In the genomic region with DNA sequence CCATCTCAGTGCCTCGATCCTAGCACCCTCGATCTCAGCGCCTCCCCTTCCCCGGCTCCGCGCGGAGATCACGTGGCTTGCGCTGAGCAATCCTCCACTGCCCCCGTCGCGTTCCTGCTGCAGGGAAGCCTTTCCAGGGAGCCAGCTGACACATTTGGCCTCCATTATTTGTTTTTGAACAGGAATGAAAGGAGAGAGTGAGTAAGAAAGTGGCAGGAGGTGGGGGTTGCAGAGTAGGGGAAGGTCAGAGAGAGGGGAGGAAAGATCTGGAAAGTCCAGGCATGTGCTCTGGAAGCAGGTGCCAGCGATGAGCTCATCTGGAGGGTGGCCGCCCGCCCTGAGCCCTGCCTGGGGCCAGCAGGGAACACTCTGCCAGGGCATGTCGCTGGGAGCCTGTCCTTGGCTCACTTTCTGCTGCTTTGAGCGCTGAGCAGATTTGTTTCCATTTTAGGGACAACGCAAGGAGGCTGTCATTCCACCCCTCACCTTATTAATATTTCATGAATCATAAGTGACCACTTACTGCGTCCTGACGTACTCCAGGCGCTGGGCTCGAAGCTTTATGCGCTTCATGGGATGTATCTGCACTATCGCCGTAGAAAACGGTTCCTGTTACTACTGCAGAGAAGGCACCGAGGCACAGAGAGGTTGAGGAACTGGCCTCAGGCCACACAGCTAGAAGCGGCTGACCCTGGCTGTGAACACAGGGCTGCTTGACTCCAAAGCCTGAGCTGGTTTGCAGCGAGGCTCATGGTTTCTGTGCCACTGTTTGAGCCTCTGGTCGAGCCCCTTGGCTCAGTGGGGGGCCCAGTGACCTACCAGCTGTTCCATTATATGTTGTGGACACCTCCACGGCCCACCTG, we compare ENCODE assay signal across 7 cellular contexts.
DNase-seq lines count a peak whose midpoint lies in the region; ATAC-seq, FAIRE-seq and TF ChIP-seq lines count a peak whose summit lies in the region.

No MANE protein-coding gene starts in this region.

- in situ Hi-C loops in HepG2 (cut with HindIII; ENCODE audit: extremely low pct_ligation_motif_present, low pct_unique_long_range_greater_than_20kb), result no loop called here

- H2AFZ ChIP-seq in HepG2 (ENCODE audit: low read length), result no peak overlapping the region

- no peak for FAIRE-seq in HepG2 (lab: Jason Lieb, UNC)
- no peak for FAIRE-seq in GM12891 (lab: Jason Lieb, UNC)

- TF ChIP-seq EP300 in HepG2 (IDR thresholded peaks at IDR 0.05; ENCODE audit: low read depth in 2 of 2, low read length in 2 of 2) (no peak), HepG2 (CRISPR knock-in tag; IDR thresholded peaks at IDR 0.05; ENCODE audit: borderline replicate concordance) (no peak), suprapubic skin (IDR thresholded peaks at IDR 0.05) (peak; percentile 49)

- TF ChIP-seq CTCF in HepG2 (CRISPR knock-in tag; IDR thresholded peaks at IDR 0.05) (no peak), suprapubic skin (IDR thresholded peaks at IDR 0.05) (no peak)

- no peaks in the 10 kb centered on the region for H3K27me3 ChIP-seq in HepG2 (ENCODE audit: control insufficient read depth in 1 of 2, insufficient read depth in 2 of 2, low read length in 2 of 2)
- H3K27me3 ChIP-seq in suprapubic skin, result no peaks in the 10 kb centered on the region

- H3K79me2 ChIP-seq in HepG2 (ENCODE audit: insufficient read depth, low read length), result peaks cover 36% of the 10 kb centered on the region

- H4K20me1 ChIP-seq in HepG2 (ENCODE audit: insufficient read depth, low read length), result peaks cover 77% of the 10 kb centered on the region

- H3K36me3 ChIP-seq in HepG2 (replicated peaks in 1 of 2; ENCODE audit: control insufficient read depth in 1 of 2, insufficient read depth in 2 of 2, low read length in 2 of 2) (peaks cover 37 to 72% of the 10 kb centered on the region in 2 experiments; a peak in 4 of 5 replicates), suprapubic skin (no peaks in the 10 kb centered on the region)

- peaks cover 55% of the 10 kb centered on the region for H3K4me1 ChIP-seq in HepG2 (ENCODE audit: insufficient read depth, low read length)
- H3K4me1 ChIP-seq in suprapubic skin, result peaks cover 100% of the 10 kb centered on the region

- no peak overlapping the region for H3K9ac ChIP-seq in HepG2 (ENCODE audit: insufficient read depth, low read depth, low read length)

- no peak for TF ChIP-seq RAD21 in HepG2 (CRISPR knock-in tag; IDR thresholded peaks at IDR 0.05)

- DNase-seq in M059J (ENCODE audit: low read depth) (peak; percentile 93), cerebellum (ENCODE audit: low spot score) (peak; percentile 76), HepG2 (ENCODE audit: low spot score) (no peak), suprapubic skin (ENCODE audit: low spot score in 2 of 2) (peak; percentile 93), GM12891 (ENCODE audit: insufficient read length, low spot score) (no peak)
- no peak for DNase-seq in stimulated activated CD4-positive, alpha-beta T cell treated with anti-CD3 and anti-CD28 coated beads, Interleukin-4, amount 100 ng/mL, for 24 hours

- intact Hi-C loops in HepG2 (cut with micrococcal nuclease; ENCODE audit: unreplicated experiment), result no loop called here

- H3K27ac ChIP-seq in HepG2 (ENCODE audit: extremely low read length, insufficient read depth, low read length) (no peak overlapping the region), suprapubic skin (peak overlapping the region; percentile 88)

- no peak overlapping the region for H3K4me2 ChIP-seq in HepG2 (ENCODE audit: low read depth, low read length)

- BruUV-seq in HepG2 (replicated peaks; lab: Mats Ljungman, UMichigan), result no TSS peak

- CTCF ChIA-PET in HepG2 (lab: Yijun Ruan, JAX; ENCODE audit: low intra/inter-chr PET ratio, low total read pairs), result no interaction called here

- ATAC-seq in HepG2 (no peak), GM21367 (IDR thresholded peaks at IDR 0.05; ENCODE audit: unreplicated experiment) (no peak)

- POLR2A ChIA-PET in HepG2 (lab: Yijun Ruan, JAX), result interaction anchor here (9.2 kb wide), 1 partner anchor 28 kb away, joined by 107 read pairs; no protein-coding TSS in a partner anchor

- TF ChIP-seq POLR2A in HepG2 (IDR thresholded peaks at IDR 0.05; ENCODE audit: insufficient read depth in 1 of 2, low read depth in 2 of 2, low read length in 2 of 2) (no peak), suprapubic skin (IDR thresholded peaks at IDR 0.05) (no peak), GM12891 (IDR thresholded peaks at IDR 0.05; ENCODE audit: low read depth, low read length) (no peak)

- H3K4me3 ChIP-seq in HepG2 (replicated peaks in 1 of 3; ENCODE audit: insufficient read depth in 1 of 3, low read depth in 2 of 3, low read length in 3 of 3), result no peak overlapping the region
- no peak overlapping the region for H3K4me3 ChIP-seq in suprapubic skin

- H3K9me3 ChIP-seq in HepG2 (ENCODE audit: low read length) (no peaks in the 10 kb centered on the region), suprapubic skin (no peaks in the 10 kb centered on the region)

- 97% methylated on average over 31 of the region's 31 CpGs for WGBS in HepG2 (ENCODE audit: low lambda C conversion rate)
- 37% methylated on average over 30 of the region's 31 CpGs for WGBS in suprapubic skin

TF ChIP-seq in HepG2, 621 proteins besides CTCF, POLR2A, EP300 and RAD21 (continues in another document):
- TF ChIP-seq, protein P1, sequence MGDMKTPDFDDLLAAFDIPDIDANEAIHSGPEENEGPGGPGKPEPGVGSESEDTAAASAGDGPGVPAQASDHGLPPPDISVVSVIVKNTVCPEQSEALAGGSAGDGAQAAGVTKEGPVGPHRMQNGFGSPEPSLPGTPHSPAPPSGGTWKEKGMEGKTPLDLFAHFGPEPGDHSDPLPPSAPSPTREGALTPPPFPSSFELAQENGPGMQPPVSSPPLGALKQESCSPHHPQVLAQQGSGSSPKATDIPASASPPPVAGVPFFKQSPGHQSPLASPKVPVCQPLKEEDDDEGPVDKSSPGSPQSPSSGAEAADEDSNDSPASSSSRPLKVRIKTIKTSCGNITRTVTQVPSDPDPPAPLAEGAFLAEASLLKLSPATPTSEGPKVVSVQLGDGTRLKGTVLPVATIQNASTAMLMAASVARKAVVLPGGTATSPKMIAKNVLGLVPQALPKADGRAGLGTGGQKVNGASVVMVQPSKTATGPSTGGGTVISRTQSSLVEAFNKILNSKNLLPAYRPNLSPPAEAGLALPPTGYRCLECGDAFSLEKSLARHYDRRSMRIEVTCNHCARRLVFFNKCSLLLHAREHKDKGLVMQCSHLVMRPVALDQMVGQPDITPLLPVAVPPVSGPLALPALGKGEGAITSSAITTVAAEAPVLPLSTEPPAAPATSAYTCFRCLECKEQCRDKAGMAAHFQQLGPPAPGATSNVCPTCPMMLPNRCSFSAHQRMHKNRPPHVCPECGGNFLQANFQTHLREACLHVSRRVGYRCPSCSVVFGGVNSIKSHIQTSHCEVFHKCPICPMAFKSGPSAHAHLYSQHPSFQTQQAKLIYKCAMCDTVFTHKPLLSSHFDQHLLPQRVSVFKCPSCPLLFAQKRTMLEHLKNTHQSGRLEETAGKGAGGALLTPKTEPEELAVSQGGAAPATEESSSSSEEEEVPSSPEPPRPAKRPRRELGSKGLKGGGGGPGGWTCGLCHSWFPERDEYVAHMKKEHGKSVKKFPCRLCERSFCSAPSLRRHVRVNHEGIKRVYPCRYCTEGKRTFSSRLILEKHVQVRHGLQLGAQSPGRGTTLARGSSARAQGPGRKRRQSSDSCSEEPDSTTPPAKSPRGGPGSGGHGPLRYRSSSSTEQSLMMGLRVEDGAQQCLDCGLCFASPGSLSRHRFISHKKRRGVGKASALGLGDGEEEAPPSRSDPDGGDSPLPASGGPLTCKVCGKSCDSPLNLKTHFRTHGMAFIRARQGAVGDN (CRISPR knock-in tag; IDR thresholded peaks at IDR 0.05), result peak; percentile 60

TF ChIP-seq in GM12891, 5 proteins besides CTCF, POLR2A, EP300 and RAD21:
- TF ChIP-seq SPI1 (IDR thresholded peaks at IDR 0.05; ENCODE audit: low read depth, low read length), result no peak
- no peak for TF ChIP-seq TAF1 (IDR thresholded peaks at IDR 0.05; ENCODE audit: low read depth, low read length)
- no peak for TF ChIP-seq PAX5 (IDR thresholded peaks at IDR 0.05; ENCODE audit: insufficient read depth, low read length, severe bottlenecking)
- TF ChIP-seq POU2F2 (IDR thresholded peaks at IDR 0.05; ENCODE audit: low read depth, low read length), result no peak
- no peak for TF ChIP-seq POLR2AphosphoS5 (IDR thresholded peaks at IDR 0.05; ENCODE audit: low read depth, low read length)
TF ChIP-seq in GM12891: peak in this region for 0.

Comparison
In these comparisons a context has a peak if more than half of its experiments do, and no peak if none do; other contexts are left out.
1. DNase-seq: peak in M059J (single experiment), cerebellum (single experiment) and suprapubic skin (2 of 2); none in HepG2 (single experiment), stimulated activated CD4-positive, alpha-beta T cell treated with anti-CD3 and anti-CD28 coated beads, Interleukin-4, amount 100 ng/mL, for 24 hours (single experiment) and GM12891 (single experiment).